In the genomic region with DNA sequence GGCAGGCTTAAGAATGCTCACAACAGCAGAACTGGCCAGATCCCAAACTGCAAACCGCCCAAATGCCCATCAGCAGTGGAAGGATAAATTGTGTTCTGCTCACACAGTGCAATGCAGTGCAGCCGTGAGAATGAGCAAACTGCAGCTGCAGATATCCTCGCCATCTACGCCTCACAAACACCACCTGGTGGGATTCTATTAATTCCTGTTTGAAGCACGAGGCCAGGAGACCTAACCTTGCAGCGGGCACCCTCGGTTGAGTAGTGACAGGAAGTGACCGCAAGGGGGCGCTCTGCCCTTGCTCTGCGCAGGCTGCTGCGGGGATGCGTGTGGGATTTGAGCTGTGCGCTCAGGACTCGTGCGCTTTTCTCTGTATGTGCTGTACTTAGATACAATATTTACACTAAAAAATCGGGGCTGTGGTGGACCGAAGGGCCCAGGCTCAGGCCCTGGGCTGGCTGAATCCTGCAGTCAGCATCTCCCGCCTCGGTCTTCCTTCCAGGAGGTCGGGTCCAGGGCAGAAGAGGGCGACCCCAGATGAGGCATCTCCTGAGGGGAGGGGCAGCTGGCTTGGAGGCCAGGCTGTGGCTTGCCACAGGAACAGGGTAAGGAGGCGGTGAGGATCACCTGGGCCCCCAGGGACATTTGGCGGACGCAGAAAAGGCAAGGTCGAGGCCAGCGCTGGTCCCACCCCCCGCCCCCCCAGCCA, we compare ENCODE assay signal across 8 cellular contexts. TPM values are rescaled to one million over a fixed set of nuclear protein-coding genes. Genes with fewer than 3 reads are reported as not detected.
DNase-seq lines count a peak whose midpoint lies in the region; ATAC-seq and TF ChIP-seq lines count a peak whose summit lies in the region.

No MANE protein-coding gene starts in this region.

- ATAC-seq in Right ventricle myocardium inferior (peak; percentile 81), upper lobe of right lung (peak; percentile 91)

- H3K27me3 ChIP-seq in GM06990 (replicated peaks; ENCODE audit: control insufficient read depth, insufficient read depth, low read length) (peaks cover 2% of the 10 kb centered on the region), SK-N-SH (ENCODE audit: insufficient read depth) (peaks cover 33% of the 10 kb centered on the region; the same call in 1 of the 2 replicates), upper lobe of right lung (peaks cover 39% of the 10 kb centered on the region)

- H3K4me1 ChIP-seq in SK-N-SH (ENCODE audit: control insufficient read depth in 1 of 2, insufficient read depth in 2 of 2, low read depth in 1 of 2, low read length in 1 of 2) (peaks cover 0 to 29% of the 10 kb centered on the region in 2 experiments; a peak in 1 of 4 replicates), upper lobe of right lung (no peaks in the 10 kb centered on the region)

- POLR2A ChIA-PET in HEK293T (lab: Yijun Ruan, JAX) = interaction anchor here (0.8 to 1.8 kb wide), 3 partner anchors 15 to 297 kb away, joined by 3 to 7 read pairs (median 3); partner anchors contain the start of gene PDIA6
- POLR2A ChIA-PET in SK-N-SH (lab: Yijun Ruan, JAX) = interaction anchor here (0.7 to 1.4 kb wide), 2 partner anchors 292 to 297 kb away, joined by 3 read pairs; no protein-coding TSS in a partner anchor

- H3K9me3 ChIP-seq in SK-N-SH (no peaks in the 10 kb centered on the region), upper lobe of right lung (no peaks in the 10 kb centered on the region)

- no peak overlapping the region for H3K27ac Mint-ChIP-seq in activated naive CD4-positive, alpha-beta T cell treated with anti-CD3 and anti-CD28 coated beads, Interleukin-2, amount 10 ng/mL, durations not matched to agents 7 days and 5 days

- TF ChIP-seq CTCF in GM06990 (IDR thresholded peaks at IDR 0.05; ENCODE audit: insufficient read depth, low read length, poor library complexity, severe bottlenecking) (peak; percentile 95), SK-N-SH (IDR thresholded peaks at IDR 0.05) (peak; percentile 99), upper lobe of right lung (IDR thresholded peaks at IDR 0.05) (peak; percentile 98)

- H3K9ac ChIP-seq in SK-N-SH = no peak overlapping the region

- H3K36me3 ChIP-seq in GM06990 (ENCODE audit: control insufficient read depth, insufficient read depth, low read length) = no peaks in the 10 kb centered on the region
- H3K36me3 ChIP-seq in SK-N-SH (replicated peaks in 1 of 2; ENCODE audit: control insufficient read depth in 1 of 2, insufficient read depth in 2 of 2, low read length in 1 of 2) = no peaks in the 10 kb centered on the region
- H3K36me3 ChIP-seq in upper lobe of right lung = no peaks in the 10 kb centered on the region

- CTCF ChIA-PET in HEK293T (lab: Yijun Ruan, JAX) (interaction anchor here (0.5 to 1.9 kb wide), 28 partner anchors 8 to 1253 kb away, joined by 3 to 27 read pairs (median 4); partner anchors contain the start of genes KCNF1 and PDIA6), SK-N-SH (lab: Yijun Ruan, JAX) (interaction anchor here (0.5 to 11.5 kb wide), 133 partner anchors 10 to 851 kb away, joined by 3 to 666 read pairs (median 5); partner anchors contain the start of genes ATP6V1C2, KCNF1, PDIA6 and ROCK2)
- CTCF ChIA-PET in activated naive CD4-positive, alpha-beta T cell treated with anti-CD3 and anti-CD28 coated beads, Interleukin-2, amount 10 ng/mL, durations not matched to agents 7 days and 5 days (lab: Charles Lee) = interaction anchor here (0.5 to 8.8 kb wide), 36 partner anchors 9 to 751 kb away, joined by 3 to 137 read pairs (median 3); partner anchors contain the start of gene PDIA6

- no peak overlapping the region for H3K4me3 ChIP-seq in GM06990 (replicated peaks; ENCODE audit: low read depth, low read length)
- H3K4me3 ChIP-seq in SK-N-SH (ENCODE audit: low read depth in 2 of 2, low read length in 1 of 2) = peak overlapping the region; percentile 14 to 33; a peak in 2 of 4 replicates
- H3K4me3 ChIP-seq in upper lobe of right lung = no peak overlapping the region

- no peak for TF ChIP-seq EP300 in SK-N-SH (IDR thresholded peaks at IDR 0.05; ENCODE audit: borderline replicate concordance in 1 of 2, low read depth in 1 of 2, low read length in 1 of 2)

- WGBS in SK-N-SH (ENCODE audit: low lambda C conversion rate) = 14% methylated on average over 17 of the region's 27 CpGs

- H3K4me1 Mint-ChIP-seq in activated naive CD4-positive, alpha-beta T cell treated with anti-CD3 and anti-CD28 coated beads, Interleukin-2, amount 10 ng/mL, durations not matched to agents 7 days and 5 days = peaks cover 4% of the 10 kb centered on the region

- H3K27me3 Mint-ChIP-seq in activated naive CD4-positive, alpha-beta T cell treated with anti-CD3 and anti-CD28 coated beads, Interleukin-2, amount 10 ng/mL, durations not matched to agents 7 days and 5 days = peaks cover 64% of the 10 kb centered on the region

- no peak overlapping the region; the same call in 1 of the 2 replicates for H2AFZ ChIP-seq in SK-N-SH (ENCODE audit: low read depth)

- H3K4me3 Mint-ChIP-seq in activated naive CD4-positive, alpha-beta T cell treated with anti-CD3 and anti-CD28 coated beads, Interleukin-2, amount 10 ng/mL, durations not matched to agents 7 days and 5 days = no peak overlapping the region

- H3K79me2 ChIP-seq in SK-N-SH (ENCODE audit: insufficient read depth) = no peaks in the 10 kb centered on the region

- intact Hi-C loops in Right ventricle myocardium inferior (cut with DNase I) (loop anchor here (1.0 to 5.0 kb wide), 3 partner anchors 80 to 292 kb away; partner anchors contain the start of gene KCNF1), posterior cingulate gyrus (cut with DNase I) (loop anchor here (1.0 kb wide), 1 partner anchor 292 kb away; no protein-coding TSS in a partner anchor), upper lobe of right lung (cut with DNase I) (loop anchor here (5.0 kb wide), 1 partner anchor 290 kb away; no protein-coding TSS in a partner anchor)

- H3F3A ChIP-seq in SK-N-SH (replicated peaks; ENCODE audit: insufficient read depth) = no peaks in the 10 kb centered on the region

- H3K4me2 ChIP-seq in SK-N-SH = peak overlapping the region; percentile 64

- peak; percentile 64 for DNase-seq in GM06990 (ENCODE audit: extremely low read depth, insufficient read length)
- DNase-seq in HEK293T (ENCODE audit: extremely low spot score) = peak; percentile 89
- peak; percentile 93 for DNase-seq in NAMALWA (ENCODE audit: low spot score)
- peak; percentile 98 for DNase-seq in SK-N-SH
- DNase-seq in activated naive CD4-positive, alpha-beta T cell treated with anti-CD3 and anti-CD28 coated beads, Interleukin-2, amount 10 ng/mL, durations not matched to agents 7 days and 5 days = peak; percentile 87
- DNase-seq in Right ventricle myocardium inferior (ENCODE audit: missing footprints) = peak; percentile 90
- DNase-seq in posterior cingulate gyrus = peak; percentile 75 to 98 (median 88)
- DNase-seq in upper lobe of right lung = peak; percentile 91

- no peaks in the 10 kb centered on the region for H3K9me3 Mint-ChIP-seq in activated naive CD4-positive, alpha-beta T cell treated with anti-CD3 and anti-CD28 coated beads, Interleukin-2, amount 10 ng/mL, durations not matched to agents 7 days and 5 days

- no peaks in the 10 kb centered on the region for H3K36me3 Mint-ChIP-seq in activated naive CD4-positive, alpha-beta T cell treated with anti-CD3 and anti-CD28 coated beads, Interleukin-2, amount 10 ng/mL, durations not matched to agents 7 days and 5 days

- TF ChIP-seq RAD21 in SK-N-SH (IDR thresholded peaks at IDR 0.05; ENCODE audit: low read length) = peak; percentile 100

- no peak overlapping the region for H3K27ac ChIP-seq in SK-N-SH (ENCODE audit: low read depth in 2 of 2, low read length in 1 of 2)
- no peak overlapping the region for H3K27ac ChIP-seq in upper lobe of right lung

- H4K20me1 ChIP-seq in SK-N-SH (ENCODE audit: insufficient read depth) = no peaks in the 10 kb centered on the region

- no peaks in the 10 kb centered on the region for H3K9me2 ChIP-seq in SK-N-SH

TF ChIP-seq in HEK293T, 16 proteins besides CTCF, POLR2A, EP300 and RAD21:
- TF ChIP-seq NFRKB (IDR thresholded peaks at IDR 0.05) = no peak
TF ChIP-seq in HEK293T: peak in this region for 0.

TF ChIP-seq in SK-N-SH, 30 proteins besides CTCF, POLR2A, EP300 and RAD21 (continues in another document):
- TF ChIP-seq RFX5 (IDR thresholded peaks at IDR 0.05; ENCODE audit: low read length) (no peak), TEAD4 (IDR thresholded peaks at IDR 0.05; ENCODE audit: borderline replicate concordance, insufficient read depth) (no peak), USF1 (IDR thresholded peaks at IDR 0.05; ENCODE audit: borderline replicate concordance, low read depth) (no peak), SIN3A (IDR thresholded peaks at IDR 0.05; ENCODE audit: borderline replicate concordance, low read depth, low read length) (no peak), RCOR1 (IDR thresholded peaks at IDR 0.05; ENCODE audit: low read length) (peak; percentile 54; the same call in 1 of the 2 replicates), NFIC (IDR thresholded peaks at IDR 0.05; ENCODE audit: borderline replicate concordance) (no peak), SMC3 (IDR thresholded peaks at IDR 0.05; ENCODE audit: low read depth, low read length) (peak; percentile 98), GATA2 (CRISPR knock-in tag; IDR thresholded peaks at IDR 0.05) (no peak; the same call in 1 of the 2 replicates)
- TF ChIP-seq, protein P1, sequence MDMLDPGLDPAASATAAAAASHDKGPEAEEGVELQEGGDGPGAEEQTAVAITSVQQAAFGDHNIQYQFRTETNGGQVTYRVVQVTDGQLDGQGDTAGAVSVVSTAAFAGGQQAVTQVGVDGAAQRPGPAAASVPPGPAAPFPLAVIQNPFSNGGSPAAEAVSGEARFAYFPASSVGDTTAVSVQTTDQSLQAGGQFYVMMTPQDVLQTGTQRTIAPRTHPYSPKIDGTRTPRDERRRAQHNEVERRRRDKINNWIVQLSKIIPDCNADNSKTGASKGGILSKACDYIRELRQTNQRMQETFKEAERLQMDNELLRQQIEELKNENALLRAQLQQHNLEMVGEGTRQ (IDR thresholded peaks at IDR 0.05; ENCODE audit: borderline replicate concordance, low read depth, low read length) = no peak
- TF ChIP-seq, protein P2, sequence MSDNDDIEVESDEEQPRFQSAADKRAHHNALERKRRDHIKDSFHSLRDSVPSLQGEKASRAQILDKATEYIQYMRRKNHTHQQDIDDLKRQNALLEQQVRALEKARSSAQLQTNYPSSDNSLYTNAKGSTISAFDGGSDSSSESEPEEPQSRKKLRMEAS (IDR thresholded peaks at IDR 0.05; ENCODE audit: low read depth) = 0 out of 2 replicates have a peak, but pooled peaks have one; percentile 29

RNA-seq across cellular contexts. Expression of gene PDIA6, which starts 19.8 kb away (rescaled TPM):
- polyA plus RNA-seq in SK-N-SH (2012; rRNA removed) = 308 and 325 TPM in 2 replicates
- polyA plus RNA-seq in SK-N-SH (2012; cell fraction: cytosol; rRNA removed) = 403 and 455 TPM in 2 replicates
- 95.0 and 163 TPM in 2 replicates for polyA plus RNA-seq in SK-N-SH (2012; cell fraction: nucleus; rRNA removed)
- 125 TPM for total RNA-seq in Right ventricle myocardium inferior
- total RNA-seq in upper lobe of right lung = 180 TPM

Comparison
In these comparisons a context has a peak if more than half of its experiments do, and no peak if none do; other contexts are left out.
1. H3K4me3 ChIP-seq: peak in SK-N-SH (2 of 2); none in GM06990 (single experiment) and upper lobe of right lung (single experiment).
2. Peak in every context shown above with its lines, with median percentiles within 50 percentile points of each other: DNase-seq and CTCF ChIP-seq.